ENCODE assay signal across 10 cellular contexts in genomic region chr11:128518493-128519207, GRCh38.
A peak's percentile ranks its signal among the peaks of the same experiment; 100 is the strongest.
DNase-seq lines count a peak whose midpoint lies in the region; ATAC-seq and TF ChIP-seq lines count a peak whose summit lies in the region.
"Had no signal": no experiment of that assay in that cellular context is flagged by ENCODE, and none has a peak within 500 bp of the region (broad histone marks: within the 10 kb centered on the region; RNA-seq: fewer than 3 reads in every experiment).

No MANE protein-coding gene starts in this region.

- no peak overlapping the region for H3K9ac ChIP-seq in mesendoderm (ENCODE audit: low read length)

- peaks cover 0 to 5% (median 0%) of the 10 kb centered on the region in 8 donors for H3K9me3 Mint-ChIP-seq in CD4-positive, alpha-beta memory T cell
- H3K9me3 Mint-ChIP-seq in chondrocyte (ENCODE audit: low read depth): no peaks in the 10 kb centered on the region

- H3K9me3 ChIP-seq in CD4-positive, alpha-beta memory T cell (ENCODE audit: control insufficient read depth in 1 of 2, low read length in 2 of 2): no peaks in the 10 kb centered on the region
- H3K9me3 ChIP-seq in KOPT-K1 (ENCODE audit: insufficient read depth, low read length, poor library complexity, severe bottlenecking) (no peaks in the 10 kb centered on the region), osteoblast (ENCODE audit: low read depth, low read length) (no peaks in the 10 kb centered on the region)

- POLR2A ChIA-PET in CD4-positive, alpha-beta memory T cell (lab: Charles Lee; ENCODE audit: partially characterized antibody): interaction anchor here (0.5 to 34.5 kb wide), 26 partner anchors 0 to 351 kb away, joined by 3 to 1488 read pairs (median 10); partner anchors contain the start of gene FLI1

- no peaks in the 10 kb centered on the region for H3K27me3 Mint-ChIP-seq in CD4-positive, alpha-beta memory T cell
- H3K27me3 Mint-ChIP-seq in chondrocyte (ENCODE audit: low read depth): no peaks in the 10 kb centered on the region

- H3K36me3 ChIP-seq in CD4-positive, alpha-beta memory T cell (ENCODE audit: insufficient read depth, low read length): peaks cover 46% of the 10 kb centered on the region
- H3K36me3 ChIP-seq in KOPT-K1 (ENCODE audit: insufficient read depth, low read length) (peaks cover 49% of the 10 kb centered on the region), osteoblast (ENCODE audit: insufficient read depth, low read length) (peaks cover 10% of the 10 kb centered on the region), mesendoderm (ENCODE audit: control insufficient read depth, insufficient read depth, low read length) (no peaks in the 10 kb centered on the region)

- intact Hi-C loops in CD4-positive, alpha-beta memory T cell (cut with micrococcal nuclease): loop anchor here (5.0 to 10.0 kb wide), 2 partner anchors 216 to 239 kb away; no protein-coding TSS in a partner anchor

- no peak overlapping the region for H4K8ac ChIP-seq in mesendoderm (ENCODE audit: low read depth, low read length)

- peak overlapping the region; percentile 89 for H3K27ac ChIP-seq in CD4-positive, alpha-beta memory T cell (ENCODE audit: low read depth, low read length)
- H3K27ac ChIP-seq in KOPT-K1 (ENCODE audit: low read depth, low read length, poor library complexity, severe bottlenecking) (peak overlapping the region; percentile 99), osteoblast (ENCODE audit: low read depth, low read length) (peak overlapping the region; percentile 98), mesendoderm (ENCODE audit: low read depth, low read length) (no peak overlapping the region)

- H3K56ac ChIP-seq in mesendoderm (ENCODE audit: low read length): no peak overlapping the region

- H2BK5ac ChIP-seq in mesendoderm (ENCODE audit: low read length): no peak overlapping the region

- no peak overlapping the region for H2BK120ac ChIP-seq in mesendoderm (ENCODE audit: low read depth, low read length)

- no peaks in the 10 kb centered on the region for H3K27me3 ChIP-seq in CD4-positive, alpha-beta memory T cell (ENCODE audit: insufficient read depth, low read length)
- no peaks in the 10 kb centered on the region for H3K27me3 ChIP-seq in osteoblast (ENCODE audit: insufficient read depth, low read length)
- H3K27me3 ChIP-seq in mesendoderm (ENCODE audit: insufficient read depth, low read length, poor library complexity): no peaks in the 10 kb centered on the region

- no peak overlapping the region for H3K18ac ChIP-seq in mesendoderm (ENCODE audit: low read length)

- CTCF ChIA-PET in CD4-positive, alpha-beta memory T cell (lab: Charles Lee; ENCODE audit: partially characterized antibody): interaction anchor here (0.7 to 7.9 kb wide), 23 partner anchors 10 to 481 kb away, joined by 3 to 105 read pairs (median 5); no protein-coding TSS in a partner anchor

- H3K79me2 ChIP-seq in osteoblast (ENCODE audit: insufficient read depth, low read length) (peaks cover 84% of the 10 kb centered on the region), mesendoderm (ENCODE audit: control insufficient read depth, insufficient read depth, low read length) (peaks cover 21% of the 10 kb centered on the region)

- no peak overlapping the region for H3K4ac ChIP-seq in mesendoderm (ENCODE audit: low read depth, low read length)

- H3K4me2 ChIP-seq in osteoblast (ENCODE audit: insufficient read depth, low read length) (peak overlapping the region; percentile 96), mesendoderm (ENCODE audit: low read length) (no peak overlapping the region)

- H3K4me3 ChIP-seq in CD4-positive, alpha-beta memory T cell (ENCODE audit: low read length in 2 of 2): peak overlapping the region; percentile 48 to 92
- H3K4me3 ChIP-seq in osteoblast (ENCODE audit: insufficient read depth, low read length) (peak overlapping the region; percentile 80), mesendoderm (ENCODE audit: low read length) (no peak overlapping the region)

- WGBS in mesendoderm (ENCODE audit: extremely low coverage, insufficient coverage, low lambda C conversion rate): no CpG with 5 or more reads among the region's 7 CpGs

- H2AK5ac ChIP-seq in mesendoderm (ENCODE audit: low read length): no peak overlapping the region

- no peak overlapping the region for H2BK15ac ChIP-seq in mesendoderm (replicated peaks; ENCODE audit: low read depth)

- in situ Hi-C loops in GM13977 (cut with MboI; ENCODE audit: low pct_unique_long_range_greater_than_20kb, low sequenced_read_pairs, unreplicated experiment): no loop called here

- no peak for ATAC-seq in HG02678 (IDR thresholded peaks at IDR 0.05; ENCODE audit: unreplicated experiment)

- TF ChIP-seq CTCF in chondrocyte (IDR thresholded peaks at IDR 0.05) (no peak), osteoblast (IDR thresholded peaks at IDR 0.05; ENCODE audit: extremely low read depth, low read depth, low read length) (no peak), GM13977 (IDR thresholded peaks at IDR 0.05; ENCODE audit: extremely low read depth, insufficient read depth, missing control alignments) (no peak)

- H3K4me1 ChIP-seq in CD4-positive, alpha-beta memory T cell (ENCODE audit: insufficient read depth, low read length): peaks cover 23% of the 10 kb centered on the region
- H3K4me1 ChIP-seq in osteoblast (ENCODE audit: insufficient read depth, low read length) (peaks cover 72% of the 10 kb centered on the region), mesendoderm (ENCODE audit: control insufficient read depth, low read depth, low read length) (peaks cover 7% of the 10 kb centered on the region)

- H3K36me3 Mint-ChIP-seq in CD4-positive, alpha-beta memory T cell: peaks cover 81 to 86% of the 10 kb centered on the region in 2 donors
- no peaks in the 10 kb centered on the region for H3K36me3 Mint-ChIP-seq in chondrocyte (ENCODE audit: low read depth)

- no peak overlapping the region for H4K5ac ChIP-seq in mesendoderm (ENCODE audit: low read length)

- peaks cover 15 to 59% (median 34%) of the 10 kb centered on the region in 4 donors for H3K4me1 Mint-ChIP-seq in CD4-positive, alpha-beta memory T cell
- H3K4me1 Mint-ChIP-seq in chondrocyte (ENCODE audit: low read depth): peaks cover 82% of the 10 kb centered on the region

- peaks cover 52% of the 10 kb centered on the region for H4K20me1 ChIP-seq in osteoblast (ENCODE audit: insufficient read depth, low read length)

- DNase-seq in CD4-positive, alpha-beta memory T cell: peak in 1 of 5 donors; percentile 3
- DNase-seq in chondrocyte (ENCODE audit: low spot score) (no peak), osteoblast (ENCODE audit: insufficient read length, low spot score, missing footprints) (peak; percentile 52), mesendoderm (no peak), GDM1 (lab: John Stamatoyannopoulos, UW) (no peak), GM13977 (ENCODE audit: low spot score) (no peak)
- DNase-seq: NCI-H1694 treated with DMSO at 0.1 percent for 48 hours, occipital lobe had no signal

- peak overlapping the region; percentile 92 to 100 (median 97) for H3K4me3 Mint-ChIP-seq in CD4-positive, alpha-beta memory T cell
- peak overlapping the region; percentile 91 for H3K4me3 Mint-ChIP-seq in chondrocyte (ENCODE audit: unreplicated experiment)

- peak overlapping the region; percentile 95 to 99 (median 97) for H3K27ac Mint-ChIP-seq in CD4-positive, alpha-beta memory T cell
- peak overlapping the region; percentile 92 for H3K27ac Mint-ChIP-seq in chondrocyte (ENCODE audit: unreplicated experiment)

- H3K23ac ChIP-seq in mesendoderm (ENCODE audit: low read length): no peak overlapping the region

- peaks cover 24% of the 10 kb centered on the region for H3K79me1 ChIP-seq in mesendoderm (ENCODE audit: low read length)

- H2AFZ ChIP-seq in osteoblast (ENCODE audit: low read length): no peak overlapping the region
